24 cellular contexts compared by ENCODE assay signal in genomic region chrX:138691186-138691585, GRCh38. TPM values are rescaled to one million over a fixed set of nuclear protein-coding genes. Genes with fewer than 3 reads are reported as not detected.
"Had no signal": no experiment of that assay in that cellular context is flagged by ENCODE, and none has a peak within 500 bp of the region (broad histone marks: within the 10 kb centered on the region; RNA-seq: fewer than 3 reads in every experiment).

No MANE protein-coding gene starts in this region.

- H3K9me3 ChIP-seq: adrenal gland, heart right ventricle, pancreas, prostate gland, testis, transverse colon had no signal

- H3K27me3 ChIP-seq: brain microvascular endothelial cell, foreskin keratinocyte, testis, transverse colon had no signal

- H3K4me3 ChIP-seq: adrenal gland, heart right ventricle, pancreas, prostate gland, testis, transverse colon had no signal

- H3K4me1 ChIP-seq: adrenal gland, foreskin keratinocyte, heart right ventricle, pancreas, prostate gland, testis, transverse colon had no signal

- DNase-seq: activated CD4-positive, alpha-beta T cell treated with anti-CD3 and anti-CD28 coated beads for 48 hours; activated CD4-positive, alpha-beta T cell treated with anti-CD3 and anti-CD28 coated beads, Interleukin-2, amount 50 U/mL, for 48 hours; activated CD8-positive, alpha-beta memory T cell treated with anti-CD3 and anti-CD28 coated beads for 24 hours; activated effector memory CD4-positive, alpha-beta T cell treated with Interleukin-2 at 50 U/mL for 16 hours; activated naive CD4-positive, alpha-beta T cell treated with Interleukin-2 at 50 U/mL for 16 hours; adrenal gland; aorta; brain microvascular endothelial cell; central memory CD4-positive, alpha-beta T cell; endodermal cell; foreskin keratinocyte; heart right ventricle; mesenchymal stem cell; naive thymus-derived CD8-positive, alpha-beta T cell; pancreas; stimulated activated CD4-positive, alpha-beta T cell treated with anti-CD3 and anti-CD28 coated beads, Interleukin-15, amount 100 ng/mL, for 24 hours; stimulated activated CD4-positive, alpha-beta T cell treated with anti-CD3 and anti-CD28 coated beads, Interleukin-2, amount 100 ng/mL, for 24 hours; stimulated activated naive CD4-positive, alpha-beta T cell treated with Interleukin-2 at 50 U/mL for 16 hours; T-helper 9 cell; testis; transverse colon had no signal

- H3K36me3 ChIP-seq: adrenal gland, brain microvascular endothelial cell, heart right ventricle, pancreas, prostate gland, transverse colon had no signal

- H3K27ac ChIP-seq: adrenal gland, brain microvascular endothelial cell, foreskin keratinocyte, heart right ventricle, pancreas, prostate gland, testis, VCaP had no signal

RNA-seq across cellular contexts. Expression of gene FGF13, which starts 20.3 kb away (rescaled TPM):
- total RNA-seq: foreskin keratinocyte; naive thymus-derived CD8-positive, alpha-beta T cell; T-helper 1 cell treated with Interleukin-12 subunit alpha and Interleukin-12 subunit beta and Interleukin-4 antibody, amounts not matched to agents 30 ng/mL and 1 ng/mL, for 36 hours had no signal
- polyA plus RNA-seq: foreskin keratinocyte; naive thymus-derived CD8-positive, alpha-beta T cell had no signal
